ENCODE assay signal across 9 cellular contexts in genomic region chr2:112182581-112183034, GRCh38. TPM values are rescaled to one million over a fixed set of nuclear protein-coding genes. Genes with fewer than 3 reads are reported as not detected.
DNase-seq lines count a peak whose midpoint lies in the region; ATAC-seq and TF ChIP-seq lines count a peak whose summit lies in the region.
"Had no signal": no experiment of that assay in that cellular context is flagged by ENCODE, and none has a peak within 500 bp of the region (broad histone marks: within the 10 kb centered on the region; RNA-seq: fewer than 3 reads in every experiment).

No MANE protein-coding gene starts in this region.

- peaks cover 5% of the 10 kb centered on the region for H3K36me3 Mint-ChIP-seq in activated CD8-positive, alpha-beta memory T cell treated with anti-CD3 and anti-CD28 coated beads, Interleukin-2, amount 10 ng/mL, durations not matched to agents 7 days and 5 days
- peaks cover 2% of the 10 kb centered on the region for H3K36me3 Mint-ChIP-seq in central memory CD8-positive, alpha-beta T cell (ENCODE audit: insufficient read depth)

- peaks cover 33% of the 10 kb centered on the region for H3K27me3 Mint-ChIP-seq in activated CD8-positive, alpha-beta memory T cell treated with anti-CD3 and anti-CD28 coated beads, Interleukin-2, amount 10 ng/mL, durations not matched to agents 7 days and 5 days
- peaks cover 26% of the 10 kb centered on the region for H3K27me3 Mint-ChIP-seq in central memory CD8-positive, alpha-beta T cell

- TF ChIP-seq POLR2A in vagina (IDR thresholded peaks at IDR 0.05) (no peak), gastroesophageal sphincter (IDR thresholded peaks at IDR 0.05) (no peak)

- H3K9me3 Mint-ChIP-seq in activated CD8-positive, alpha-beta memory T cell treated with anti-CD3 and anti-CD28 coated beads, Interleukin-2, amount 10 ng/mL, durations not matched to agents 7 days and 5 days (ENCODE audit: low read depth): no peaks in the 10 kb centered on the region
- H3K9me3 Mint-ChIP-seq in central memory CD8-positive, alpha-beta T cell: no peaks in the 10 kb centered on the region

- H3K4me3 ChIP-seq in vagina (no peak overlapping the region), gastroesophageal sphincter (no peak overlapping the region)

- CTCF ChIA-PET in activated CD8-positive, alpha-beta memory T cell treated with anti-CD3 and anti-CD28 coated beads, Interleukin-2, amount 10 ng/mL, durations not matched to agents 7 days and 5 days (lab: Charles Lee): no interaction called here

- intact Hi-C loops in vagina (cut with DNase I): no loop called here

- H3K27ac ChIP-seq in vagina (no peak overlapping the region), gastroesophageal sphincter (no peak overlapping the region)

- peak; percentile 32 for DNase-seq in activated CD8-positive, alpha-beta memory T cell treated with anti-CD3 and anti-CD28 coated beads, Interleukin-2, amount 10 ng/mL, durations not matched to agents 7 days and 5 days
- DNase-seq in activated CD8-positive, alpha-beta memory T cell treated with anti-CD3 and anti-CD28 coated beads, Interleukin-2, amount 50 U/mL, for 4 hours: no peak
- peak; percentile 44 for DNase-seq in T-helper 9 cell
- no peak for DNase-seq in central memory CD8-positive, alpha-beta T cell (ENCODE audit: low spot score in 2 of 2)
- peak; percentile 67 to 76 for DNase-seq in vagina (ENCODE audit: extremely low spot score in 2 of 2)
- no peak for DNase-seq in activated gamma-delta T cell treated with Interleukin-2 at 50 U/mL for 16 hours
- DNase-seq: foreskin fibroblast had no signal

- TF ChIP-seq CTCF in vagina (IDR thresholded peaks at IDR 0.05) (no peak), gastroesophageal sphincter (IDR thresholded peaks at IDR 0.05) (no peak)

- no peak for ATAC-seq in activated CD8-positive, alpha-beta memory T cell treated with anti-CD3 and anti-CD28 coated beads, Interleukin-2, amount 10 ng/mL, durations not matched to agents 7 days and 5 days
- ATAC-seq in central memory CD8-positive, alpha-beta T cell (replicated peaks; ENCODE audit: extremely low read depth, poor library complexity, severe bottlenecking): peak; percentile 19
- ATAC-seq in HG03460 (IDR thresholded peaks at IDR 0.05; ENCODE audit: unreplicated experiment) (no peak), gastroesophageal sphincter (no peak)

- no peaks in the 10 kb centered on the region for H3K4me1 ChIP-seq in vagina
- no peaks in the 10 kb centered on the region for H3K4me1 ChIP-seq in gastroesophageal sphincter

- H3K36me3 ChIP-seq in vagina (no peaks in the 10 kb centered on the region), gastroesophageal sphincter (no peaks in the 10 kb centered on the region)

- WGBS in gastroesophageal sphincter (ENCODE audit: low coverage in 1 of 2), 2 donors: 83% methylated on average over 4 of the region's 17 CpGs; no CpG with 5 or more reads in 1 of the 2 donors

- H3K9me3 ChIP-seq in vagina (no peaks in the 10 kb centered on the region), gastroesophageal sphincter (peaks cover 0 to 9% (median 0%) of the 10 kb centered on the region in 3 donors)

- H3K27me3 ChIP-seq in vagina: no peaks in the 10 kb centered on the region
- H3K27me3 ChIP-seq in gastroesophageal sphincter: peaks cover 36% of the 10 kb centered on the region

- peaks cover 5% of the 10 kb centered on the region for H3K4me1 Mint-ChIP-seq in activated CD8-positive, alpha-beta memory T cell treated with anti-CD3 and anti-CD28 coated beads, Interleukin-2, amount 10 ng/mL, durations not matched to agents 7 days and 5 days
- H3K4me1 Mint-ChIP-seq in central memory CD8-positive, alpha-beta T cell: peaks cover 4% of the 10 kb centered on the region

- H3K27ac Mint-ChIP-seq in activated CD8-positive, alpha-beta memory T cell treated with anti-CD3 and anti-CD28 coated beads, Interleukin-2, amount 10 ng/mL, durations not matched to agents 7 days and 5 days: no peak overlapping the region
- H3K27ac Mint-ChIP-seq in central memory CD8-positive, alpha-beta T cell (ENCODE audit: low read depth): no peak overlapping the region

- H3K4me3 Mint-ChIP-seq in activated CD8-positive, alpha-beta memory T cell treated with anti-CD3 and anti-CD28 coated beads, Interleukin-2, amount 10 ng/mL, durations not matched to agents 7 days and 5 days: no peak overlapping the region
- no peak overlapping the region for H3K4me3 Mint-ChIP-seq in central memory CD8-positive, alpha-beta T cell

- no peak for TF ChIP-seq EP300 in gastroesophageal sphincter (IDR thresholded peaks at IDR 0.05)

RNA-seq across cellular contexts. Expression of gene FBLN7, which starts 44.4 kb away (rescaled TPM):
- total RNA-seq in activated CD8-positive, alpha-beta memory T cell treated with anti-CD3 and anti-CD28 coated beads, Interleukin-2, amount 10 ng/mL, durations not matched to agents 7 days and 5 days: under 1 TPM; 0.26 to 0.63 TPM
- total RNA-seq in vagina (11.5 TPM), gastroesophageal sphincter (1 to 10 TPM in 3 of 4 donors, not detected in 1; 1.1 to 4.2 (median 1.3) TPM)

Comparison
In these comparisons a context has a peak if more than half of its experiments do, and no peak if none do; other contexts are left out.
1. DNase-seq: peak in activated CD8-positive, alpha-beta memory T cell treated with anti-CD3 and anti-CD28 coated beads, Interleukin-2, amount 10 ng/mL, durations not matched to agents 7 days and 5 days (single experiment), T-helper 9 cell (single experiment) and vagina (2 of 2); none in activated CD8-positive, alpha-beta memory T cell treated with anti-CD3 and anti-CD28 coated beads, Interleukin-2, amount 50 U/mL, for 4 hours (single experiment), central memory CD8-positive, alpha-beta T cell (0 of 2) and activated gamma-delta T cell treated with Interleukin-2 at 50 U/mL for 16 hours (single experiment).